4 cellular contexts compared by ENCODE assay signal in genomic region chr21:30289414-30289813, GRCh38. TPM values are rescaled to one million over a fixed set of nuclear protein-coding genes. Genes with fewer than 3 reads are reported as not detected.
"Had no signal": no experiment of that assay in that cellular context is flagged by ENCODE, and none has a peak within 500 bp of the region (broad histone marks: within the 10 kb centered on the region; RNA-seq: fewer than 3 reads in every experiment).

TSS of gene KRTAP25-1 (minus strand) at chr21:30289514. CDS start at chr21:30289490, 24 bp downstream.

- H3K4me3 ChIP-seq: GM12878 had no signal

- DNase-seq: GDM1, GF-D8 had no signal

RNA-seq across cellular contexts. Expression of gene KRTAP25-1, which starts in this region (rescaled TPM):
- total RNA-seq: G401, GM12878 had no signal
- polyA plus RNA-seq: GM12878 had no signal
